21 cellular contexts compared by ENCODE assay signal in the genomic region with DNA sequence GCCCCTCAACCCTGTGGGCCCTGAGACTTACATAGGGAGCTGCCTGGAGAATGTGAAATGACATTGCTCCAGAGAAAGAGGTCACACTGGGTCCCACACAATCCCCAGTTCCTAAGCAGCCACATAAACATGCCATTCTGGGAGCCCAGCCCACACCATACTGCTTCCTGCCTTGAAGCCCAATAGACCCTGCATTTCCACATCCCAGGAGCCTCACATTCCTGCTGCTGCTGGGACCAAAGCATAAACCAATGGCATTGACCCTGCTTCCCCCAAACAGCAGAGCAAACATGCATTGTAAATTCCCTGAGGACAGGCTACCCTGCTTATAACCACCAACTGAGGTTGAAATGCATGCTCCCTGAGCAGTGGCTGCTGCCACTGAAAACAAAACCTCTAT.
DNase-seq lines count a peak whose midpoint lies in the region; ATAC-seq and TF ChIP-seq lines count a peak whose summit lies in the region.
"Had no signal": no experiment of that assay in that cellular context is flagged by ENCODE, and none has a peak within 500 bp of the region (broad histone marks: within the 10 kb centered on the region; RNA-seq: fewer than 3 reads in every experiment).

No MANE protein-coding gene starts in this region.

- DNase-seq in GM23338 (ENCODE audit: low spot score) (peak; percentile 66), UCSD-AML1 (lab: John Stamatoyannopoulos, UW; ENCODE audit: unreplicated experiment) (peak; percentile 0), iPS DF 4.7 (ENCODE audit: extremely low read depth, low spot score) (peak; percentile 14), neural progenitor cell (ENCODE audit: low spot score) (no peak)
- DNase-seq in activated CD4-positive, alpha-beta memory T cell treated with anti-CD3 and anti-CD28 coated beads for 36 hours = no peak
- no peak for DNase-seq in activated CD4-positive, alpha-beta T cell treated with anti-CD3 and anti-CD28 coated beads, Interleukin-2, amount 10 ng/mL, durations not matched to agents 7 days and 5 days
- DNase-seq in activated CD8-positive, alpha-beta memory T cell treated with anti-CD3 and anti-CD28 coated beads, Interleukin-2, amount 50 U/mL, for 48 hours = no peak
- DNase-seq: 8988T; Calu3; CD8-positive, alpha-beta memory T cell; DMS153; MM.1S; NCI-H1048; NCI-H1417 treated with DMSO at 0.1 percent for 48 hours; NCI-H187 treated with DMSO at 0.1 percent for 48 hours; NCI-H2107; NCI-H446 treated with DMSO at 0.1 percent for 48 hours; NCI-H526 treated with DMSO at 0.1 percent for 48 hours; SHP77 had no signal

- H4K20me1 ChIP-seq in GM23338 (replicated peaks; ENCODE audit: insufficient read depth) (no peaks in the 10 kb centered on the region), neural progenitor cell (ENCODE audit: low read depth) (no peaks in the 10 kb centered on the region)
- H4K20me1 ChIP-seq: BLaER1 treated with 17β-estradiol and CSF1 and Interleukin-3, amounts not matched to agents 10 nM and 100 nM had no signal

- ATAC-seq in GM23338 = peak; percentile 93
- ATAC-seq: K562 had no signal

- no peak overlapping the region for H3K27ac Mint-ChIP-seq in GM23338
- H3K27ac Mint-ChIP-seq in neural progenitor cell = peak overlapping the region; percentile 26
- H3K27ac Mint-ChIP-seq in activated CD4-positive, alpha-beta memory T cell treated with anti-CD3 and anti-CD28 coated beads for 36 hours = no peak overlapping the region
- H3K27ac Mint-ChIP-seq in activated CD4-positive, alpha-beta T cell treated with anti-CD3 and anti-CD28 coated beads, Interleukin-2, amount 10 ng/mL, durations not matched to agents 7 days and 5 days = no peak overlapping the region
- H3K27ac Mint-ChIP-seq: CD8-positive, alpha-beta memory T cell had no signal

- H2AFZ ChIP-seq in GM23338 (peak overlapping the region; percentile 75; the same call in 1 of the 2 replicates), neural progenitor cell (replicated peaks) (peak overlapping the region; percentile 6)

- TF ChIP-seq CTCF in GM23338 (conservative IDR thresholded peaks at IDR 0.05; ENCODE audit: low read depth in 2 of 2) (no peak), neural progenitor cell (IDR thresholded peaks at IDR 0.05) (no peak)

- H3K79me2 ChIP-seq in GM23338 (replicated peaks; ENCODE audit: insufficient read depth) (no peaks in the 10 kb centered on the region), neural progenitor cell (ENCODE audit: low read depth) (no peaks in the 10 kb centered on the region)

- H3K27me3 Mint-ChIP-seq in GM23338 (ENCODE audit: insufficient read depth, low read depth, poor library complexity) (no peaks in the 10 kb centered on the region), neural progenitor cell (ENCODE audit: insufficient read depth, low read depth) (no peaks in the 10 kb centered on the region)
- H3K27me3 Mint-ChIP-seq in activated CD4-positive, alpha-beta memory T cell treated with anti-CD3 and anti-CD28 coated beads for 36 hours = peaks cover 3% of the 10 kb centered on the region
- no peaks in the 10 kb centered on the region for H3K27me3 Mint-ChIP-seq in activated CD4-positive, alpha-beta T cell treated with anti-CD3 and anti-CD28 coated beads, Interleukin-2, amount 10 ng/mL, durations not matched to agents 7 days and 5 days

- POLR2A ChIA-PET in activated CD4-positive, alpha-beta memory T cell treated with anti-CD3 and anti-CD28 coated beads for 36 hours (lab: Charles Lee) = no interaction called here
- POLR2A ChIA-PET in activated CD4-positive, alpha-beta T cell treated with anti-CD3 and anti-CD28 coated beads, Interleukin-2, amount 10 ng/mL, durations not matched to agents 7 days and 5 days (lab: Charles Lee) = no interaction called here

- H3K27ac ChIP-seq in GM23338 (ENCODE audit: low read depth) (no peak overlapping the region), neural progenitor cell (no peak overlapping the region)
- H3K27ac ChIP-seq: BLaER1 treated with 17β-estradiol and CSF1 and Interleukin-3, amounts not matched to agents 10 nM and 100 nM had no signal

- CTCF ChIA-PET in activated CD4-positive, alpha-beta memory T cell treated with anti-CD3 and anti-CD28 coated beads for 36 hours (lab: Charles Lee) = no interaction called here
- CTCF ChIA-PET in activated CD4-positive, alpha-beta T cell treated with anti-CD3 and anti-CD28 coated beads, Interleukin-2, amount 10 ng/mL, durations not matched to agents 7 days and 5 days (lab: Charles Lee) = no interaction called here

- no peak overlapping the region for H3K4me2 ChIP-seq in GM23338
- no peak overlapping the region for H3K4me2 ChIP-seq in neural progenitor cell
- H3K4me2 ChIP-seq: BLaER1 treated with 17β-estradiol and CSF1 and Interleukin-3, amounts not matched to agents 10 nM and 100 nM had no signal

- H3K4me1 Mint-ChIP-seq in GM23338 (peaks cover 8% of the 10 kb centered on the region; the same call in 2 of the 3 replicates), neural progenitor cell (no peaks in the 10 kb centered on the region)
- H3K4me1 Mint-ChIP-seq in activated CD4-positive, alpha-beta memory T cell treated with anti-CD3 and anti-CD28 coated beads for 36 hours (ENCODE audit: low read depth) = no peaks in the 10 kb centered on the region
- H3K4me1 Mint-ChIP-seq in activated CD4-positive, alpha-beta T cell treated with anti-CD3 and anti-CD28 coated beads, Interleukin-2, amount 10 ng/mL, durations not matched to agents 7 days and 5 days = no peaks in the 10 kb centered on the region
- H3K4me1 Mint-ChIP-seq: CD8-positive, alpha-beta memory T cell had no signal

- H3K4me3 ChIP-seq in GM23338 (no peak overlapping the region), neural progenitor cell (no peak overlapping the region)
- H3K4me3 ChIP-seq: BLaER1 treated with 17β-estradiol and CSF1 and Interleukin-3, amounts not matched to agents 10 nM and 100 nM; K562 had no signal

- no peak overlapping the region for H3K9ac ChIP-seq in neural progenitor cell
- H3K9ac ChIP-seq: BLaER1 treated with 17β-estradiol and CSF1 and Interleukin-3, amounts not matched to agents 10 nM and 100 nM had no signal

- H3K27me3 ChIP-seq in GM23338 (ENCODE audit: insufficient read depth) (no peaks in the 10 kb centered on the region), neural progenitor cell (no peaks in the 10 kb centered on the region)
- H3K27me3 ChIP-seq: BLaER1 treated with 17β-estradiol and CSF1 and Interleukin-3, amounts not matched to agents 10 nM and 100 nM had no signal

- H3F3A ChIP-seq in GM23338 (replicated peaks; ENCODE audit: low read depth) (no peaks in the 10 kb centered on the region), neural progenitor cell (ENCODE audit: low read depth) (no peaks in the 10 kb centered on the region)

- H3K4me1 ChIP-seq in GM23338 (ENCODE audit: insufficient read depth) = peaks cover 4% of the 10 kb centered on the region; the same call in 1 of the 2 replicates
- no peaks in the 10 kb centered on the region for H3K4me1 ChIP-seq in neural progenitor cell
- H3K4me1 ChIP-seq: BLaER1 treated with 17β-estradiol and CSF1 and Interleukin-3, amounts not matched to agents 10 nM and 100 nM had no signal

- no peaks in the 10 kb centered on the region for H3K9me2 ChIP-seq in GM23338 (ENCODE audit: insufficient read depth)

- no peaks in the 10 kb centered on the region for H3K9me3 ChIP-seq in neural progenitor cell (ENCODE audit: low read depth)

- H3K4me3 Mint-ChIP-seq in GM23338 = no peak overlapping the region
- no peak overlapping the region for H3K4me3 Mint-ChIP-seq in neural progenitor cell
- no peak overlapping the region for H3K4me3 Mint-ChIP-seq in activated CD4-positive, alpha-beta memory T cell treated with anti-CD3 and anti-CD28 coated beads for 36 hours
- no peak overlapping the region for H3K4me3 Mint-ChIP-seq in activated CD4-positive, alpha-beta T cell treated with anti-CD3 and anti-CD28 coated beads, Interleukin-2, amount 10 ng/mL, durations not matched to agents 7 days and 5 days
- H3K4me3 Mint-ChIP-seq: CD8-positive, alpha-beta memory T cell had no signal

- H3K36me3 ChIP-seq in GM23338 (ENCODE audit: insufficient read depth) (no peaks in the 10 kb centered on the region), neural progenitor cell (no peaks in the 10 kb centered on the region)
- H3K36me3 ChIP-seq: BLaER1 treated with 17β-estradiol and CSF1 and Interleukin-3, amounts not matched to agents 10 nM and 100 nM had no signal

- intact Hi-C loops in activated CD4-positive, alpha-beta memory T cell treated with anti-CD3 and anti-CD28 coated beads for 36 hours (cut with micrococcal nuclease) = no loop called here

- H3K9me3 Mint-ChIP-seq in GM23338 (peaks cover 4% of the 10 kb centered on the region; the same call in 2 of the 3 replicates), neural progenitor cell (peaks cover 6% of the 10 kb centered on the region)
- H3K9me3 Mint-ChIP-seq in activated CD4-positive, alpha-beta memory T cell treated with anti-CD3 and anti-CD28 coated beads for 36 hours = no peaks in the 10 kb centered on the region
- H3K9me3 Mint-ChIP-seq in activated CD4-positive, alpha-beta T cell treated with anti-CD3 and anti-CD28 coated beads, Interleukin-2, amount 10 ng/mL, durations not matched to agents 7 days and 5 days = no peaks in the 10 kb centered on the region

- no peaks in the 10 kb centered on the region for H3K36me3 Mint-ChIP-seq in GM23338 (ENCODE audit: low read depth)
- H3K36me3 Mint-ChIP-seq in neural progenitor cell = no peaks in the 10 kb centered on the region
- H3K36me3 Mint-ChIP-seq in activated CD4-positive, alpha-beta memory T cell treated with anti-CD3 and anti-CD28 coated beads for 36 hours = no peaks in the 10 kb centered on the region
- no peaks in the 10 kb centered on the region for H3K36me3 Mint-ChIP-seq in activated CD4-positive, alpha-beta T cell treated with anti-CD3 and anti-CD28 coated beads, Interleukin-2, amount 10 ng/mL, durations not matched to agents 7 days and 5 days (ENCODE audit: low read depth)
- H3K36me3 Mint-ChIP-seq: CD8-positive, alpha-beta memory T cell had no signal

TF ChIP-seq in GM23338, 12 proteins besides CTCF, POLR2A, EP300 and RAD21 (continues in another document):
- TF ChIP-seq ZNF114 (CRISPR knock-in tag; IDR thresholded peaks at IDR 0.05) = no peak
- no peak for TF ChIP-seq CREB1 (CRISPR knock-in tag; IDR thresholded peaks at IDR 0.05; ENCODE audit: low read depth)
- TF ChIP-seq STAT1 (IDR thresholded peaks at IDR 0.05; ENCODE audit: unreplicated experiment) = no peak

Comparison
In these comparisons a context has a peak if more than half of its experiments do, and no peak if none do; other contexts are left out.
1. DNase-seq: peak in GM23338 (single experiment), UCSD-AML1 (single experiment) and iPS DF 4.7 (single experiment); none in neural progenitor cell (single experiment), activated CD4-positive, alpha-beta memory T cell treated with anti-CD3 and anti-CD28 coated beads for 36 hours (single experiment), activated CD4-positive, alpha-beta T cell treated with anti-CD3 and anti-CD28 coated beads, Interleukin-2, amount 10 ng/mL, durations not matched to agents 7 days and 5 days (single experiment) and activated CD8-positive, alpha-beta memory T cell treated with anti-CD3 and anti-CD28 coated beads, Interleukin-2, amount 50 U/mL, for 48 hours (single experiment).